ENCODE assay signal across 22 cellular contexts in genomic region chr5:124309241-124309977, GRCh38.
A peak's percentile ranks its signal among the peaks of the same experiment; 100 is the strongest.
DNase-seq lines count a peak whose midpoint lies in the region; ATAC-seq and TF ChIP-seq lines count a peak whose summit lies in the region.
"Had no signal": no experiment of that assay in that cellular context is flagged by ENCODE, and none has a peak within 500 bp of the region (broad histone marks: within the 10 kb centered on the region; RNA-seq: fewer than 3 reads in every experiment).

No MANE protein-coding gene starts in this region.

- in situ Hi-C loops in HAP-1 (cut with MboI; ENCODE audit: low sequenced_read_pairs) = no loop called here

- WGBS in suprapubic skin = 56% methylated on average over 11 of the region's 11 CpGs

- peaks cover 13% of the 10 kb centered on the region for H3K9me3 Mint-ChIP-seq in WTC11
- H3K9me3 Mint-ChIP-seq: activated CD4-positive, alpha-beta T cell treated with anti-CD3 and anti-CD28 coated beads, Interleukin-2, amount 10 ng/mL, durations not matched to agents 7 days and 5 days; activated T-helper 17 cell treated with anti-CD3 and anti-CD28 coated beads, Interleukin-2, amount 50 U/mL, for 72 hours; CD8-positive, alpha-beta T cell; mesothelial cell of epicardium; naive thymus-derived CD8-positive, alpha-beta T cell had no signal

- POLR2A ChIA-PET in WTC11 (lab: Charles Lee) = no interaction called here

- no peak for TF ChIP-seq CTCF in WTC11 (IDR thresholded peaks at IDR 0.05)
- TF ChIP-seq CTCF in suprapubic skin (IDR thresholded peaks at IDR 0.05) = no peak

- no peak for TF ChIP-seq POLR2A in suprapubic skin (IDR thresholded peaks at IDR 0.05)

- H3K9me3 ChIP-seq in HAP-1 (no peaks in the 10 kb centered on the region), suprapubic skin (no peaks in the 10 kb centered on the region)
- H3K9me3 ChIP-seq: ascending aorta, pancreas, Peyer's patch, vagina had no signal

- DNase-seq in HAP-1 (ENCODE audit: low spot score in 2 of 2) (peak; percentile 27 to 49), WTC11 (ENCODE audit: low spot score) (peak; percentile 28), islet precursor cell (peak; percentile 84), suprapubic skin (ENCODE audit: low spot score in 2 of 2) (no peak), DMS79 treated with DMSO at 0.1 percent for 48 hours (lab: John Stamatoyannopoulos, UW) (no peak), NCI-H1092 (lab: John Stamatoyannopoulos, UW) (no peak)
- DNase-seq: activated CD4-positive, alpha-beta T cell treated with anti-CD3 and anti-CD28 coated beads, Interleukin-2, amount 10 ng/mL, durations not matched to agents 7 days and 5 days; CD8-positive, alpha-beta T cell; central memory CD4-positive, alpha-beta T cell; dermis blood vessel endothelial cell; naive thymus-derived CD8-positive, alpha-beta T cell; NCI-H1436; NCI-H510A; pancreas; Peyer's patch; T-helper 2 cell had no signal

- no peak overlapping the region for H3K4me3 ChIP-seq in HAP-1
- H3K4me3 ChIP-seq in suprapubic skin = no peak overlapping the region
- H3K4me3 ChIP-seq: ascending aorta, pancreas, Peyer's patch, vagina had no signal

- ATAC-seq in WTC11 (peak; percentile 90), GM21515 (IDR thresholded peaks at IDR 0.05; ENCODE audit: unreplicated experiment) (no peak)
- ATAC-seq: activated T-helper 17 cell treated with anti-CD3 and anti-CD28 coated beads, Interleukin-2, amount 50 U/mL, for 72 hours; CD8-positive, alpha-beta T cell; naive thymus-derived CD8-positive, alpha-beta T cell had no signal

- H3K36me3 ChIP-seq in HAP-1 (replicated peaks) (no peaks in the 10 kb centered on the region), suprapubic skin (no peaks in the 10 kb centered on the region)
- H3K36me3 ChIP-seq: ascending aorta, pancreas, Peyer's patch, vagina had no signal

- peaks cover 12% of the 10 kb centered on the region; the same call in 1 of the 2 replicates for H3K36me3 Mint-ChIP-seq in WTC11
- H3K36me3 Mint-ChIP-seq: activated naive CD8-positive, alpha-beta T cell; CD8-positive, alpha-beta T cell; mesothelial cell of epicardium; naive thymus-derived CD8-positive, alpha-beta T cell had no signal

- peaks cover 7% of the 10 kb centered on the region for H3K4me1 Mint-ChIP-seq in WTC11
- H3K4me1 Mint-ChIP-seq: activated CD4-positive, alpha-beta T cell treated with anti-CD3 and anti-CD28 coated beads, Interleukin-2, amount 10 ng/mL, durations not matched to agents 7 days and 5 days; activated T-helper 17 cell treated with anti-CD3 and anti-CD28 coated beads, Interleukin-2, amount 50 U/mL, for 72 hours; mesothelial cell of epicardium; naive thymus-derived CD8-positive, alpha-beta T cell had no signal

- no peak overlapping the region for H3K27ac Mint-ChIP-seq in WTC11
- H3K27ac Mint-ChIP-seq: activated CD4-positive, alpha-beta T cell treated with anti-CD3 and anti-CD28 coated beads, Interleukin-2, amount 10 ng/mL, durations not matched to agents 7 days and 5 days; activated naive CD8-positive, alpha-beta T cell; activated T-helper 17 cell treated with anti-CD3 and anti-CD28 coated beads, Interleukin-2, amount 50 U/mL, for 72 hours; CD8-positive, alpha-beta T cell; mesothelial cell of epicardium; naive thymus-derived CD8-positive, alpha-beta T cell had no signal

- H3K4me1 ChIP-seq in HAP-1 (peaks cover 13% of the 10 kb centered on the region; the same call in 1 of the 2 replicates), suprapubic skin (peaks cover 11% of the 10 kb centered on the region)
- H3K4me1 ChIP-seq: ascending aorta, pancreas, Peyer's patch, vagina had no signal

- H3K27ac ChIP-seq in suprapubic skin = peak overlapping the region; percentile 14
- H3K27ac ChIP-seq: ascending aorta, pancreas, Peyer's patch, vagina had no signal

- no peak for TF ChIP-seq EP300 in suprapubic skin (IDR thresholded peaks at IDR 0.05)

- H3K27me3 Mint-ChIP-seq in WTC11 (ENCODE audit: low read depth) = no peaks in the 10 kb centered on the region
- H3K27me3 Mint-ChIP-seq: activated CD4-positive, alpha-beta T cell treated with anti-CD3 and anti-CD28 coated beads, Interleukin-2, amount 10 ng/mL, durations not matched to agents 7 days and 5 days; activated naive CD8-positive, alpha-beta T cell; activated T-helper 17 cell treated with anti-CD3 and anti-CD28 coated beads, Interleukin-2, amount 50 U/mL, for 72 hours had no signal

- no peak overlapping the region; the same call in 1 of the 2 replicates for H3K4me3 Mint-ChIP-seq in WTC11
- H3K4me3 Mint-ChIP-seq: activated CD4-positive, alpha-beta T cell treated with anti-CD3 and anti-CD28 coated beads, Interleukin-2, amount 10 ng/mL, durations not matched to agents 7 days and 5 days; activated naive CD8-positive, alpha-beta T cell; activated T-helper 17 cell treated with anti-CD3 and anti-CD28 coated beads, Interleukin-2, amount 50 U/mL, for 72 hours; CD8-positive, alpha-beta T cell; mesothelial cell of epicardium; naive thymus-derived CD8-positive, alpha-beta T cell had no signal

- H3K27me3 ChIP-seq in HAP-1 (ENCODE audit: low read depth) (no peaks in the 10 kb centered on the region), suprapubic skin (no peaks in the 10 kb centered on the region)
- H3K27me3 ChIP-seq: ascending aorta, pancreas, Peyer's patch, vagina had no signal

- CTCF ChIA-PET in WTC11 (lab: Charles Lee) = interaction anchor here (1.3 to 2.2 kb wide), 2 partner anchors 12 to 20 kb away, joined by 4 to 5 read pairs; no protein-coding TSS in a partner anchor

TF ChIP-seq in WTC11, 78 proteins besides CTCF, POLR2A, EP300 and RAD21 (continues in another document):
- TF ChIP-seq EMX1 (CRISPR knock-in tag; IDR thresholded peaks at IDR 0.05) (no peak), CREB1 (CRISPR knock-in tag; IDR thresholded peaks at IDR 0.05) (no peak), ZBTB21 (CRISPR knock-in tag; IDR thresholded peaks at IDR 0.05; ENCODE audit: borderline replicate concordance) (no peak), AR (CRISPR knock-in tag; IDR thresholded peaks at IDR 0.05) (no peak), HMGA2 (CRISPR knock-in tag; IDR thresholded peaks at IDR 0.05) (no peak), ZNF425 (CRISPR knock-in tag; conservative IDR thresholded peaks at IDR 0.05) (no peak), ZNF317 (CRISPR knock-in tag; IDR thresholded peaks at IDR 0.05; ENCODE audit: borderline replicate concordance, low read depth) (peak; percentile 74; the same call in 1 of the 2 replicates), USF1 (CRISPR knock-in tag; IDR thresholded peaks at IDR 0.05) (peak; percentile 54; the same call in 1 of the 2 replicates), GABPB1 (CRISPR knock-in tag; IDR thresholded peaks at IDR 0.05) (no peak), ZNF138 (CRISPR knock-in tag; conservative IDR thresholded peaks at IDR 0.05) (no peak), ATF3 (CRISPR knock-in tag; conservative IDR thresholded peaks at IDR 0.05) (no peak), RORB (CRISPR knock-in tag; IDR thresholded peaks at IDR 0.05) (no peak)

Comparison
In these comparisons a context has a peak if more than half of its experiments do, and no peak if none do; other contexts are left out.
1. DNase-seq: peak in HAP-1 (2 of 2), WTC11 (single experiment) and islet precursor cell (single experiment); none in suprapubic skin (0 of 2), DMS79 treated with DMSO at 0.1 percent for 48 hours (single experiment) and NCI-H1092 (single experiment).